Comparison of ENCODE assay signal across 18 cellular contexts in the genomic region with DNA sequence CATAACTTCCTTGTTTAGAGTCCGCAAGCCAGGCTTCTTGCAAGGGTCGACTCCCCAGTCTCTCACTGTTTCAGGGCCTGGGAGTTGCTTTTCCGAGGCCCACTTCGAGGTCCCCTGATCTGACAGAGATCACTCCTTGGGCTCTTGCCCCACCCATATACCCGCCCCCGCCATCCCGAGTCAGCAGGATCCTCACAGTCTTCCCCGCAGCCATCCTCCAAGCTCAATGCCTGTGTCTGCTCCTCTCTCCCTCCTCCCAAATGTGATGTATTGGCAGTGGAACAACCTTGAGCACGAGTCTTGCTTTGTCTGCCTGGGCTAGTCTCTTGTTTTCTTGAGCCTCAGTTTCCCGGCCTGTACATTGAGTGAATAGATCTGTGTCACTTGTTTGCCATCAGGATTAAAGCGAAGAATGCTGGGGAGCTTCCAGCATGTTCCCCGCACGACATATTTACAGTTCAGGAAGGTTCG. TPM values are rescaled to one million over a fixed set of nuclear protein-coding genes. Genes with fewer than 3 reads are reported as not detected.
DNase-seq lines count a peak whose midpoint lies in the region; ATAC-seq, FAIRE-seq and TF ChIP-seq lines count a peak whose summit lies in the region.
"Had no signal": no experiment of that assay in that cellular context is flagged by ENCODE, and none has a peak within 500 bp of the region (broad histone marks: within the 10 kb centered on the region; RNA-seq: fewer than 3 reads in every experiment).

No MANE protein-coding gene starts in this region.

- ATAC-seq in activated CD8-positive, alpha-beta memory T cell treated with anti-CD3 and anti-CD28 coated beads, Interleukin-2, amount 10 ng/mL, durations not matched to agents 7 days and 5 days = no peak
- ATAC-seq in GM23338 = no peak
- no peak for ATAC-seq in GM12878
- no peak for ATAC-seq in GM19023 (IDR thresholded peaks at IDR 0.05; ENCODE audit: unreplicated experiment)
- ATAC-seq: mucosa of descending colon had no signal

- TF ChIP-seq EP300 in GM12878 (IDR thresholded peaks at IDR 0.05; ENCODE audit: borderline replicate concordance in 1 of 2, control insufficient read depth in 1 of 2, low read depth in 2 of 2, low read length in 2 of 2) = no peak

- no peaks in the 10 kb centered on the region for H3K9me2 ChIP-seq in GM23338 (ENCODE audit: insufficient read depth)

- peaks cover 46% of the 10 kb centered on the region for H3F3A ChIP-seq in GM23338 (replicated peaks; ENCODE audit: low read depth)

- WGBS in GM12878 (ENCODE audit: insufficient coverage, insufficient replicate concordance, low lambda C conversion rate, missing lambda C conversion rate) = 21% methylated on average over 14 of the region's 14 CpGs

- H3K27ac ChIP-seq in GM23338 (ENCODE audit: low read depth) (no peak overlapping the region), GM12878 (ENCODE audit: control insufficient read depth, insufficient read depth) (no peak overlapping the region)
- H3K27ac ChIP-seq: right lobe of liver had no signal

- no peaks in the 10 kb centered on the region for H3K9me3 Mint-ChIP-seq in activated CD8-positive, alpha-beta memory T cell treated with anti-CD3 and anti-CD28 coated beads, Interleukin-2, amount 10 ng/mL, durations not matched to agents 7 days and 5 days (ENCODE audit: low read depth)
- H3K9me3 Mint-ChIP-seq in GM23338 (peaks cover 5% of the 10 kb centered on the region; the same call in 2 of the 3 replicates), neural crest cell (no peaks in the 10 kb centered on the region)

- no peak overlapping the region for H3K9ac ChIP-seq in GM12878 (ENCODE audit: control insufficient read depth, insufficient read depth, low read length)

- TF ChIP-seq CTCF in GM23338 (conservative IDR thresholded peaks at IDR 0.05; ENCODE audit: low read depth in 2 of 2) = no peak
- TF ChIP-seq CTCF in GM12878 (IDR thresholded peaks at IDR 0.05 in 2 of 3, conservative IDR thresholded peaks at IDR 0.05 in 1 of 3; ENCODE audit: control insufficient read depth in 2 of 3, extremely low read depth in 1 of 3, insufficient read depth in 1 of 3, low read depth in 3 of 3, low read length in 3 of 3) = no peak
- no peak for TF ChIP-seq CTCF in neural crest cell (conservative IDR thresholded peaks at IDR 0.05)

- H3K36me3 Mint-ChIP-seq in activated CD8-positive, alpha-beta memory T cell treated with anti-CD3 and anti-CD28 coated beads, Interleukin-2, amount 10 ng/mL, durations not matched to agents 7 days and 5 days = peaks cover 5% of the 10 kb centered on the region
- H3K36me3 Mint-ChIP-seq in GM23338 (ENCODE audit: low read depth) (peaks cover 14% of the 10 kb centered on the region; the same call in 2 of the 3 replicates), neural crest cell (ENCODE audit: low read depth) (no peaks in the 10 kb centered on the region)

- H3K79me2 ChIP-seq in GM23338 (replicated peaks; ENCODE audit: insufficient read depth) (no peaks in the 10 kb centered on the region), GM12878 (ENCODE audit: control insufficient read depth, insufficient read depth, low read length) (peaks cover 22% of the 10 kb centered on the region)

- H3K36me3 ChIP-seq in GM23338 (ENCODE audit: insufficient read depth) (no peaks in the 10 kb centered on the region), GM12878 (ENCODE audit: control insufficient read depth in 2 of 2, insufficient read depth in 2 of 2, low read length in 1 of 2) (no peaks in the 10 kb centered on the region)
- H3K36me3 ChIP-seq: right lobe of liver had no signal

- in situ Hi-C loops in GM12878 (cut with MboI) = no loop called here

- BruUV-seq in GM12878 (replicated peaks; lab: Mats Ljungman, UMichigan) = no TSS peak

- CTCF ChIA-PET in activated CD8-positive, alpha-beta memory T cell treated with anti-CD3 and anti-CD28 coated beads, Interleukin-2, amount 10 ng/mL, durations not matched to agents 7 days and 5 days (lab: Charles Lee) = interaction anchor here (3.7 kb wide), 1 partner anchor 13 kb away, joined by 20 read pairs; no protein-coding TSS in a partner anchor
- CTCF ChIA-PET in GM12878 (lab: Yijun Ruan, JAX) = interaction anchor here (0.6 kb wide), 1 partner anchor 127 kb away, joined by 3 read pairs; no protein-coding TSS in a partner anchor

- peaks cover 100% of the 10 kb centered on the region for H3K27me3 ChIP-seq in GM23338 (ENCODE audit: insufficient read depth)
- H3K27me3 ChIP-seq in GM12878 (replicated peaks in 1 of 2; ENCODE audit: control insufficient read depth in 2 of 2, insufficient read depth in 2 of 2, low read length in 1 of 2) = peaks cover 35 to 43% of the 10 kb centered on the region in 2 experiments

- RAD21 ChIA-PET in GM12878 (lab: Charles Lee; ENCODE audit: unreplicated experiment) = interaction anchor here (0.8 to 1.3 kb wide), 2 partner anchors 235 to 256 kb away, joined by 3 read pairs; no protein-coding TSS in a partner anchor

- H3K9me3 ChIP-seq in GM12878 (replicated peaks; ENCODE audit: control insufficient read depth, insufficient read depth, low read length) = peaks cover 1% of the 10 kb centered on the region; the same call in 2 of the 3 replicates
- H3K9me3 ChIP-seq: mucosa of descending colon, right lobe of liver had no signal

- H3K4me1 ChIP-seq in GM23338 (ENCODE audit: insufficient read depth) (peaks cover 70% of the 10 kb centered on the region), GM12878 (ENCODE audit: control insufficient read depth, insufficient read depth, low read length) (peaks cover 5% of the 10 kb centered on the region; the same call in 1 of the 2 replicates)

- intact Hi-C loops in GM12878 (cut with micrococcal nuclease; ENCODE audit: unreplicated experiment) = no loop called here

- no peak for FAIRE-seq in GM12878 (lab: Jason Lieb, UNC)

- H2AFZ ChIP-seq in GM23338 = no peak overlapping the region
- H2AFZ ChIP-seq in GM12878 (ENCODE audit: control insufficient read depth, low read depth, low read length) = no peak overlapping the region

- H4K20me1 ChIP-seq in GM23338 (replicated peaks; ENCODE audit: insufficient read depth) = peaks cover 14% of the 10 kb centered on the region; the same call in 1 of the 2 replicates
- H4K20me1 ChIP-seq in GM12878 (ENCODE audit: control insufficient read depth, insufficient read depth) = no peaks in the 10 kb centered on the region

- TF ChIP-seq POLR2A in GM12878 (IDR thresholded peaks at IDR 0.05; ENCODE audit: low read depth, low read length) = no peak

- TF ChIP-seq RAD21 in GM12878 (IDR thresholded peaks at IDR 0.05; ENCODE audit: insufficient read depth, low read depth, low read length) = no peak

- SMC1A ChIA-PET in GM12878 (lab: Charles Lee; ENCODE audit: uncharacterized antibody, unreplicated experiment) = no interaction called here

- POLR2A ChIA-PET in GM12878 (lab: Charles Lee) = no interaction called here

- H3K4me2 ChIP-seq in GM23338 = peak overlapping the region; percentile 83
- H3K4me2 ChIP-seq in GM12878 (ENCODE audit: control insufficient read depth, insufficient read depth) = peak overlapping the region; percentile 47; the same call in 1 of the 2 replicates

- H3K4me3 Mint-ChIP-seq in activated CD8-positive, alpha-beta memory T cell treated with anti-CD3 and anti-CD28 coated beads, Interleukin-2, amount 10 ng/mL, durations not matched to agents 7 days and 5 days = peak overlapping the region; percentile 1
- H3K4me3 Mint-ChIP-seq in GM23338 (peak overlapping the region; percentile 56), neural crest cell (peak overlapping the region; percentile 17)

- H3K4me3 ChIP-seq in GM23338 (peak overlapping the region; percentile 60), GM12878 (no peak overlapping the region)
- H3K4me3 ChIP-seq: mucosa of descending colon, right lobe of liver had no signal

- no peak overlapping the region for H3K27ac Mint-ChIP-seq in activated CD8-positive, alpha-beta memory T cell treated with anti-CD3 and anti-CD28 coated beads, Interleukin-2, amount 10 ng/mL, durations not matched to agents 7 days and 5 days
- H3K27ac Mint-ChIP-seq in GM23338 = no peak overlapping the region
- no peak overlapping the region for H3K27ac Mint-ChIP-seq in neural crest cell (ENCODE audit: unreplicated experiment)

- DNase-seq in activated CD8-positive, alpha-beta memory T cell treated with anti-CD3 and anti-CD28 coated beads, Interleukin-2, amount 10 ng/mL, durations not matched to agents 7 days and 5 days = no peak
- no peak for DNase-seq in activated CD8-positive, alpha-beta memory T cell treated with anti-CD3 and anti-CD28 coated beads for 24 hours
- DNase-seq in GM23338 (ENCODE audit: low spot score) (peak; percentile 42), GM12878 (ENCODE audit: low read depth, low spot score) (no peak), neural crest cell (ENCODE audit: low read depth, low spot score) (no peak), SHP77 (lab: John Stamatoyannopoulos, UW) (no peak), SKM-1 treated with dmso at 0.1 percent for 144 hours (lab: John Stamatoyannopoulos, UW; ENCODE audit: unreplicated experiment) (no peak)
- DNase-seq: activated CD8-positive, alpha-beta memory T cell treated with anti-CD3 and anti-CD28 coated beads, Interleukin-2, amount 50 U/mL, for 4 hours; central memory CD4-positive, alpha-beta T cell; hippocampal formation; mucosa of descending colon; right lobe of liver had no signal

- H3K4me1 Mint-ChIP-seq in activated CD8-positive, alpha-beta memory T cell treated with anti-CD3 and anti-CD28 coated beads, Interleukin-2, amount 10 ng/mL, durations not matched to agents 7 days and 5 days = peaks cover 31% of the 10 kb centered on the region
- peaks cover 63% of the 10 kb centered on the region for H3K4me1 Mint-ChIP-seq in GM23338
- H3K4me1 Mint-ChIP-seq in neural crest cell = peaks cover 25% of the 10 kb centered on the region

- H3K27me3 Mint-ChIP-seq in activated CD8-positive, alpha-beta memory T cell treated with anti-CD3 and anti-CD28 coated beads, Interleukin-2, amount 10 ng/mL, durations not matched to agents 7 days and 5 days = peaks cover 82% of the 10 kb centered on the region
- peaks cover 91% of the 10 kb centered on the region for H3K27me3 Mint-ChIP-seq in GM23338 (ENCODE audit: insufficient read depth, low read depth, poor library complexity)
- H3K27me3 Mint-ChIP-seq in neural crest cell (ENCODE audit: low read depth) = peaks cover 96% of the 10 kb centered on the region

RNA-seq across cellular contexts. Expression of gene HMX2, which starts 2.4 kb away (rescaled TPM):
- not detected for total RNA-seq in activated CD8-positive, alpha-beta memory T cell treated with anti-CD3 and anti-CD28 coated beads, Interleukin-2, amount 10 ng/mL, durations not matched to agents 7 days and 5 days
- 0.97 and 2.6 TPM in 2 replicates for total RNA-seq in GM23338 (2014; rRNA removed; shearing (Covaris generic))
- 3.1 and 3.4 TPM in 2 replicates for polyA plus RNA-seq in GM23338 (2016; fragmentation: Nextera tagmentation; extraction: Ambion mirVana)
- total RNA-seq in GM12878 (2013; cell fraction: nucleolus; rRNA removed) = 0.86 and 1.1 TPM in 2 replicates
- total RNA-seq in GM12878 (2014; rRNA removed) = 12.0 and 16.8 TPM in 2 replicates
- 3.1 and 4.5 TPM in 2 replicates for total RNA-seq in GM12878 (2014; rRNA removed; fragmentation: Illumina TruSeq; extraction: Trizol)
- total RNA-seq in GM12878 (2021) = 19.8 and 22.0 TPM in 2 replicates
- 0.47 TPM for polyA plus RNA-seq in GM12878 (2011; ENCODE audit: low read depth)
- polyA plus RNA-seq in GM12878 (2011; rRNA removed) = not detected in 2 replicates
- polyA plus RNA-seq in GM12878 (2011; cell fraction: cytosol; rRNA removed) = 0.08 and 0.10 TPM in 2 replicates
- polyA plus RNA-seq in GM12878 (2011; cell fraction: nucleus; rRNA removed) = 0.10 and 0.15 TPM in 2 replicates
- 3.6 and 5.8 TPM in 2 replicates for polyA plus RNA-seq in GM12878 (2012)
- 2.8 and 2.9 TPM in 2 replicates for polyA plus RNA-seq in GM12878 (2014; fragmentation: Illumina TruSeq; extraction: Trizol)
- polyA plus RNA-seq in GM12878 (2014; fragmentation: Nextera tagmentation; extraction: Ambion mirVana) = 1 to 10 TPM; 1.4 to 3.0 TPM
- polyA plus RNA-seq in GM12878 (2014; rRNA removed) = 23.6 and 26.4 TPM in 2 replicates
- polyA plus RNA-seq in GM12878 (2016; fragmentation: Nextera tagmentation; extraction: Ambion mirVana) = 10 to 100 TPM; 30.6 to 31.3 TPM
- 0.15 TPM in 1 of 2 replicates, not detected in the other for polyA minus RNA-seq in GM12878 (2011; rRNA and poly(A)+ RNA removed)
- not detected in 2 replicates for polyA minus RNA-seq in GM12878 (2011; cell fraction: cytosol; rRNA and poly(A)+ RNA removed)
- polyA minus RNA-seq in GM12878 (2011; cell fraction: nucleus; rRNA and poly(A)+ RNA removed) = not detected in 2 replicates
- total RNA-seq in neural crest cell = not detected in 2 replicates
- total RNA-seq: osteoblast, right lobe of liver, SK-MEL-5, subcutaneous adipose tissue had no signal

RNA-seq across cellular contexts. Expression of gene BUB3, which starts 8.6 kb away (rescaled TPM):
- 100 to 1,000 TPM; 282 to 319 TPM for total RNA-seq in activated CD8-positive, alpha-beta memory T cell treated with anti-CD3 and anti-CD28 coated beads, Interleukin-2, amount 10 ng/mL, durations not matched to agents 7 days and 5 days
- total RNA-seq in GM23338 (2014; rRNA removed; shearing (Covaris generic)) = 272 and 361 TPM in 2 replicates
- polyA plus RNA-seq in GM23338 (2016; fragmentation: Nextera tagmentation; extraction: Ambion mirVana) (197 and 243 TPM in 2 replicates), GM12878 (2011; rRNA removed) (312 and 334 TPM in 2 replicates), GM12878 (2014; fragmentation: Illumina TruSeq; extraction: Trizol) (228 and 312 TPM in 2 replicates), GM12878 (2014; fragmentation: Nextera tagmentation; extraction: Ambion mirVana) (1,000 to 10,000 TPM in 1 of 2 experiments, 100 to 1,000 TPM in 1; 648 to 1,126 TPM), GM12878 (2014; rRNA removed) (395 and 513 TPM in 2 replicates), GM12878 (2016; fragmentation: Nextera tagmentation; extraction: Ambion mirVana) (100 to 1,000 TPM; 487 to 530 TPM)
- 259 and 269 TPM in 2 replicates for total RNA-seq in GM12878 (2013; cell fraction: nucleolus; rRNA removed)
- total RNA-seq in GM12878 (2014; rRNA removed) (471 and 555 TPM in 2 replicates), GM12878 (2014; rRNA removed; fragmentation: Illumina TruSeq; extraction: Trizol) (248 and 262 TPM in 2 replicates), GM12878 (2021) (252 and 260 TPM in 2 replicates), neural crest cell (171 and 182 TPM in 2 replicates)
- polyA plus RNA-seq in GM12878 (2011; ENCODE audit: low read depth) = 91.1 TPM
- polyA plus RNA-seq in GM12878 (2011; cell fraction: cytosol; rRNA removed) = 276 and 371 TPM in 2 replicates
- polyA plus RNA-seq in GM12878 (2011; cell fraction: nucleus; rRNA removed) = 512 and 524 TPM in 2 replicates
- polyA plus RNA-seq in GM12878 (2012) = 164 and 233 TPM in 2 replicates
- polyA minus RNA-seq in GM12878 (2011; rRNA and poly(A)+ RNA removed) = 402 and 493 TPM in 2 replicates
- 129 and 154 TPM in 2 replicates for polyA minus RNA-seq in GM12878 (2011; cell fraction: cytosol; rRNA and poly(A)+ RNA removed)
- polyA minus RNA-seq in GM12878 (2011; cell fraction: nucleus; rRNA and poly(A)+ RNA removed) = 259 and 337 TPM in 2 replicates

RNA-seq across cellular contexts. Expression of gene HMX3, which starts 9.8 kb away (rescaled TPM):
- total RNA-seq in activated CD8-positive, alpha-beta memory T cell treated with anti-CD3 and anti-CD28 coated beads, Interleukin-2, amount 10 ng/mL, durations not matched to agents 7 days and 5 days = not detected
- total RNA-seq in GM23338 (2014; rRNA removed; shearing (Covaris generic)) = 0.23 and 0.35 TPM in 2 replicates
- polyA plus RNA-seq in GM23338 (2016; fragmentation: Nextera tagmentation; extraction: Ambion mirVana) (not detected in 2 replicates), GM12878 (2011; rRNA removed) (0.19 and 0.65 TPM in 2 replicates), GM12878 (2014; fragmentation: Illumina TruSeq; extraction: Trizol) (0.27 and 0.63 TPM in 2 replicates), GM12878 (2014; fragmentation: Nextera tagmentation; extraction: Ambion mirVana) (not detected), GM12878 (2014; rRNA removed) (34.3 and 38.6 TPM in 2 replicates), GM12878 (2016; fragmentation: Nextera tagmentation; extraction: Ambion mirVana) (10 to 100 TPM; 14.0 to 16.6 TPM)
- 8.9 and 12.1 TPM in 2 replicates for total RNA-seq in GM12878 (2013; cell fraction: nucleolus; rRNA removed)
- total RNA-seq in GM12878 (2014; rRNA removed) (29.6 and 32.8 TPM in 2 replicates), GM12878 (2014; rRNA removed; fragmentation: Illumina TruSeq; extraction: Trizol) (3.5 and 4.8 TPM in 2 replicates), GM12878 (2021) (54.6 and 60.5 TPM in 2 replicates), neural crest cell (not detected in 2 replicates)
- polyA plus RNA-seq in GM12878 (2011; ENCODE audit: low read depth) = 2.1 TPM
- polyA plus RNA-seq in GM12878 (2011; cell fraction: cytosol; rRNA removed) = 1.3 and 2.9 TPM in 2 replicates
- 1.4 and 3.6 TPM in 2 replicates for polyA plus RNA-seq in GM12878 (2011; cell fraction: nucleus; rRNA removed)
- 8.8 and 9.0 TPM in 2 replicates for polyA plus RNA-seq in GM12878 (2012)
- 0.29 and 1.0 TPM in 2 replicates for polyA minus RNA-seq in GM12878 (2011; rRNA and poly(A)+ RNA removed)
- polyA minus RNA-seq in GM12878 (2011; cell fraction: cytosol; rRNA and poly(A)+ RNA removed) = 3.2 and 4.4 TPM in 2 replicates
- 1.3 and 1.7 TPM in 2 replicates for polyA minus RNA-seq in GM12878 (2011; cell fraction: nucleus; rRNA and poly(A)+ RNA removed)
- total RNA-seq: HT1080, M059J, osteoblast, right lobe of liver, subcutaneous adipose tissue had no signal

Comparison
In these comparisons a context has a peak if more than half of its experiments do, and no peak if none do; other contexts are left out.
1. H3K4me3 Mint-ChIP-seq: peak in every context shown above with its lines; median percentile 56 in GM23338; 17 in neural crest cell; 1 in activated CD8-positive, alpha-beta memory T cell treated with anti-CD3 and anti-CD28 coated beads, Interleukin-2, amount 10 ng/mL, durations not matched to agents 7 days and 5 days.